Comparison of ENCODE assay signal across 3 cellular contexts in genomic region chr4:67465763-67466052, GRCh38.
TF ChIP-seq lines count a peak whose summit lies in the region.

No MANE protein-coding gene starts in this region.

TF ChIP-seq in SK-N-SH treated with all-trans-retinoic acid at 6 μM for 48 hours, 23 proteins besides CTCF, POLR2A, EP300 and RAD21 (continued from another document and continues in another):
- TF ChIP-seq POU6F1 (CRISPR knock-in tag; IDR thresholded peaks at IDR 0.05; ENCODE audit: borderline replicate concordance, low read depth), result no peak
- no peak for TF ChIP-seq TOX (CRISPR knock-in tag; IDR thresholded peaks at IDR 0.05; ENCODE audit: borderline replicate concordance)
- no peak for TF ChIP-seq ESRRG (CRISPR knock-in tag; IDR thresholded peaks at IDR 0.05)
- TF ChIP-seq ZFP30 (CRISPR knock-in tag; IDR thresholded peaks at IDR 0.05), result no peak
- no peak for TF ChIP-seq CSDC2 (CRISPR knock-in tag; IDR thresholded peaks at IDR 0.05)
- TF ChIP-seq CSRNP3 (CRISPR knock-in tag; IDR thresholded peaks at IDR 0.05), result no peak
- TF ChIP-seq, protein P1, sequence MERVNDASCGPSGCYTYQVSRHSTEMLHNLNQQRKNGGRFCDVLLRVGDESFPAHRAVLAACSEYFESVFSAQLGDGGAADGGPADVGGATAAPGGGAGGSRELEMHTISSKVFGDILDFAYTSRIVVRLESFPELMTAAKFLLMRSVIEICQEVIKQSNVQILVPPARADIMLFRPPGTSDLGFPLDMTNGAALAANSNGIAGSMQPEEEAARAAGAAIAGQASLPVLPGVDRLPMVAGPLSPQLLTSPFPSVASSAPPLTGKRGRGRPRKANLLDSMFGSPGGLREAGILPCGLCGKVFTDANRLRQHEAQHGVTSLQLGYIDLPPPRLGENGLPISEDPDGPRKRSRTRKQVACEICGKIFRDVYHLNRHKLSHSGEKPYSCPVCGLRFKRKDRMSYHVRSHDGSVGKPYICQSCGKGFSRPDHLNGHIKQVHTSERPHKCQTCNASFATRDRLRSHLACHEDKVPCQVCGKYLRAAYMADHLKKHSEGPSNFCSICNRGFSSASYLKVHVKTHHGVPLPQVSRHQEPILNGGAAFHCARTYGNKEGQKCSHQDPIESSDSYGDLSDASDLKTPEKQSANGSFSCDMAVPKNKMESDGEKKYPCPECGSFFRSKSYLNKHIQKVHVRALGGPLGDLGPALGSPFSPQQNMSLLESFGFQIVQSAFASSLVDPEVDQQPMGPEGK (CRISPR knock-in tag; IDR thresholded peaks at IDR 0.05; ENCODE audit: borderline replicate concordance), result no peak
- no peak for TF ChIP-seq BACH2 (CRISPR knock-in tag; IDR thresholded peaks at IDR 0.05; ENCODE audit: borderline replicate concordance)
- TF ChIP-seq SNAI2 (CRISPR knock-in tag; IDR thresholded peaks at IDR 0.05), result no peak
- no peak for TF ChIP-seq ZFP3 (CRISPR knock-in tag; IDR thresholded peaks at IDR 0.05)
- TF ChIP-seq PPARA (CRISPR knock-in tag; IDR thresholded peaks at IDR 0.05; ENCODE audit: borderline replicate concordance), result no peak
- TF ChIP-seq ARNTL (CRISPR knock-in tag; IDR thresholded peaks at IDR 0.05; ENCODE audit: borderline replicate concordance, low read depth), result no peak
- TF ChIP-seq GLIS3 (CRISPR knock-in tag; IDR thresholded peaks at IDR 0.05), result no peak
- TF ChIP-seq TCF4 (CRISPR knock-in tag; IDR thresholded peaks at IDR 0.05; ENCODE audit: borderline replicate concordance), result no peak
- no peak for TF ChIP-seq ZC3H10 (CRISPR knock-in tag; IDR thresholded peaks at IDR 0.05)

TF ChIP-seq in SK-N-SH, 30 proteins besides CTCF, POLR2A, EP300 and RAD21:
- TF ChIP-seq ZBTB33 (IDR thresholded peaks at IDR 0.05; ENCODE audit: borderline replicate concordance, low read depth), result no peak
- no peak for TF ChIP-seq GABPA (IDR thresholded peaks at IDR 0.05; ENCODE audit: low read depth)
- no peak for TF ChIP-seq NFIC (IDR thresholded peaks at IDR 0.05; ENCODE audit: borderline replicate concordance)
- no peak for TF ChIP-seq JUND (IDR thresholded peaks at IDR 0.05)
- no peak for TF ChIP-seq TCF12 (IDR thresholded peaks at IDR 0.05)
- TF ChIP-seq SIN3A (IDR thresholded peaks at IDR 0.05; ENCODE audit: borderline replicate concordance, low read depth, low read length), result no peak
- no peak for TF ChIP-seq SMC3 (IDR thresholded peaks at IDR 0.05; ENCODE audit: low read depth, low read length)
- no peak for TF ChIP-seq MAX (IDR thresholded peaks at IDR 0.05; ENCODE audit: low read depth)
- no peak for TF ChIP-seq TEAD4 (IDR thresholded peaks at IDR 0.05; ENCODE audit: borderline replicate concordance, insufficient read depth)
- no peak for TF ChIP-seq GATA2 (CRISPR knock-in tag; IDR thresholded peaks at IDR 0.05)
- TF ChIP-seq FOXJ3 (CRISPR knock-in tag; IDR thresholded peaks at IDR 0.05), result no peak
TF ChIP-seq in SK-N-SH: peak in this region for 0.

TF ChIP-seq in HCT116, 20 proteins besides CTCF, POLR2A, EP300 and RAD21 (continued from another document):
- TF ChIP-seq ZNF274 (IDR thresholded peaks at IDR 0.05; ENCODE audit: low read depth, low read length) (no peak), FOSL1 (IDR thresholded peaks at IDR 0.05; ENCODE audit: low read depth) (no peak), JUND (IDR thresholded peaks at IDR 0.05) (no peak), POLR2AphosphoS5 (IDR thresholded peaks at IDR 0.05; ENCODE audit: low read depth, low read length) (no peak), EZH2 (IDR thresholded peaks at IDR 0.05) (no peak), YY1 (IDR thresholded peaks at IDR 0.05; ENCODE audit: extremely low read depth, insufficient replicate concordance, low read depth, low read length) (no peak), ZBTB33 (IDR thresholded peaks at IDR 0.05; ENCODE audit: extremely low read depth, insufficient replicate concordance, low read length) (no peak), EGR1 (IDR thresholded peaks at IDR 0.05; ENCODE audit: low read depth) (no peak), EZH2phosphoT487 (IDR thresholded peaks at IDR 0.05; ENCODE audit: borderline replicate concordance) (no peak), CEBPB (IDR thresholded peaks at IDR 0.05; ENCODE audit: low read depth) (no peak), SP1 (IDR thresholded peaks at IDR 0.05; ENCODE audit: low read depth) (no peak), SRF (IDR thresholded peaks at IDR 0.05; ENCODE audit: low read depth) (no peak), TCF7L2 (IDR thresholded peaks at IDR 0.05; ENCODE audit: borderline replicate concordance, extremely low read depth, insufficient read depth, insufficient read length) (no peak), ELF1 (IDR thresholded peaks at IDR 0.05; ENCODE audit: borderline replicate concordance, low read depth) (no peak)
- TF ChIP-seq, protein P2, sequence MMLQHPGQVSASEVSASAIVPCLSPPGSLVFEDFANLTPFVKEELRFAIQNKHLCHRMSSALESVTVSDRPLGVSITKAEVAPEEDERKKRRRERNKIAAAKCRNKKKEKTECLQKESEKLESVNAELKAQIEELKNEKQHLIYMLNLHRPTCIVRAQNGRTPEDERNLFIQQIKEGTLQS (IDR thresholded peaks at IDR 0.05), result no peak
- TF ChIP-seq, protein P3, sequence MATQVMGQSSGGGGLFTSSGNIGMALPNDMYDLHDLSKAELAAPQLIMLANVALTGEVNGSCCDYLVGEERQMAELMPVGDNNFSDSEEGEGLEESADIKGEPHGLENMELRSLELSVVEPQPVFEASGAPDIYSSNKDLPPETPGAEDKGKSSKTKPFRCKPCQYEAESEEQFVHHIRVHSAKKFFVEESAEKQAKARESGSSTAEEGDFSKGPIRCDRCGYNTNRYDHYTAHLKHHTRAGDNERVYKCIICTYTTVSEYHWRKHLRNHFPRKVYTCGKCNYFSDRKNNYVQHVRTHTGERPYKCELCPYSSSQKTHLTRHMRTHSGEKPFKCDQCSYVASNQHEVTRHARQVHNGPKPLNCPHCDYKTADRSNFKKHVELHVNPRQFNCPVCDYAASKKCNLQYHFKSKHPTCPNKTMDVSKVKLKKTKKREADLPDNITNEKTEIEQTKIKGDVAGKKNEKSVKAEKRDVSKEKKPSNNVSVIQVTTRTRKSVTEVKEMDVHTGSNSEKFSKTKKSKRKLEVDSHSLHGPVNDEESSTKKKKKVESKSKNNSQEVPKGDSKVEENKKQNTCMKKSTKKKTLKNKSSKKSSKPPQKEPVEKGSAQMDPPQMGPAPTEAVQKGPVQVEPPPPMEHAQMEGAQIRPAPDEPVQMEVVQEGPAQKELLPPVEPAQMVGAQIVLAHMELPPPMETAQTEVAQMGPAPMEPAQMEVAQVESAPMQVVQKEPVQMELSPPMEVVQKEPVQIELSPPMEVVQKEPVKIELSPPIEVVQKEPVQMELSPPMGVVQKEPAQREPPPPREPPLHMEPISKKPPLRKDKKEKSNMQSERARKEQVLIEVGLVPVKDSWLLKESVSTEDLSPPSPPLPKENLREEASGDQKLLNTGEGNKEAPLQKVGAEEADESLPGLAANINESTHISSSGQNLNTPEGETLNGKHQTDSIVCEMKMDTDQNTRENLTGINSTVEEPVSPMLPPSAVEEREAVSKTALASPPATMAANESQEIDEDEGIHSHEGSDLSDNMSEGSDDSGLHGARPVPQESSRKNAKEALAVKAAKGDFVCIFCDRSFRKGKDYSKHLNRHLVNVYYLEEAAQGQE (IDR thresholded peaks at IDR 0.05; ENCODE audit: low read depth), result no peak
